ENCODE assay signal across 14 cellular contexts in genomic region chr6:1834641-1835516, GRCh38.
DNase-seq lines count a peak whose midpoint lies in the region; ATAC-seq and TF ChIP-seq lines count a peak whose summit lies in the region.
"Had no signal": no experiment of that assay in that cellular context is flagged by ENCODE, and none has a peak within 500 bp of the region (broad histone marks: within the 10 kb centered on the region; RNA-seq: fewer than 3 reads in every experiment).

No MANE protein-coding gene starts in this region.

- H2BK5ac ChIP-seq in mesendoderm (ENCODE audit: low read length) = no peak overlapping the region

- TF ChIP-seq CTCF in chondrocyte (IDR thresholded peaks at IDR 0.05) (no peak), heart left ventricle (IDR thresholded peaks at IDR 0.05) (no peak)

- no peak for TF ChIP-seq POLR2A in heart left ventricle (IDR thresholded peaks at IDR 0.05)

- no peaks in the 10 kb centered on the region for H3K79me2 ChIP-seq in mesendoderm (ENCODE audit: control insufficient read depth, insufficient read depth, low read length)

- no peak overlapping the region for H4K5ac ChIP-seq in mesendoderm (ENCODE audit: low read length)

- intact Hi-C loops in sciatic nerve (cut with DNase I) (no loop called here), posterior cingulate gyrus (cut with DNase I) (no loop called here), heart left ventricle (cut with DNase I) (loop anchor here in 2 of 10 donors (10.0 kb wide), 2 partner anchors 200 to 220 kb away; no protein-coding TSS in a partner anchor)

- no peaks in the 10 kb centered on the region for H3K36me3 Mint-ChIP-seq in chondrocyte (ENCODE audit: low read depth)

- peak overlapping the region; percentile 53 for H3K27ac Mint-ChIP-seq in chondrocyte (ENCODE audit: unreplicated experiment)
- H3K27ac Mint-ChIP-seq: CD4-positive, alpha-beta memory T cell had no signal

- H2AK5ac ChIP-seq in mesendoderm (ENCODE audit: low read length) = no peak overlapping the region

- WGBS in mesendoderm (ENCODE audit: extremely low coverage, insufficient coverage, low lambda C conversion rate) = no CpG with 5 or more reads among the region's 10 CpGs
- 90 to 95% (median 92%) methylated on average over 10 of the region's 10 CpGs for WGBS in heart left ventricle, 4 donors

- H3K4me1 Mint-ChIP-seq in chondrocyte (ENCODE audit: low read depth) = peaks cover 73% of the 10 kb centered on the region
- H3K4me1 Mint-ChIP-seq: CD4-positive, alpha-beta memory T cell had no signal

- H3K27me3 ChIP-seq in HAP-1 (ENCODE audit: low read depth) = no peaks in the 10 kb centered on the region
- H3K27me3 ChIP-seq in mesendoderm (ENCODE audit: insufficient read depth, low read length, poor library complexity) = no peaks in the 10 kb centered on the region
- H3K27me3 ChIP-seq in heart left ventricle = no peaks in the 10 kb centered on the region
- H3K27me3 ChIP-seq: BE2C had no signal

- H2BK15ac ChIP-seq in mesendoderm (replicated peaks; ENCODE audit: low read depth) = no peak overlapping the region

- in situ Hi-C loops in HAP-1 (cut with MboI; ENCODE audit: low sequenced_read_pairs) = no loop called here

- H3K9ac ChIP-seq in mesendoderm (ENCODE audit: low read length) = no peak overlapping the region
- H3K9ac ChIP-seq: GM23248 had no signal

- H3K4me3 Mint-ChIP-seq in chondrocyte (ENCODE audit: unreplicated experiment) = no peak overlapping the region
- H3K4me3 Mint-ChIP-seq: CD4-positive, alpha-beta memory T cell had no signal

- peak; percentile 72 for ATAC-seq in sciatic nerve
- ATAC-seq in heart left ventricle = no peak
- ATAC-seq: GM12878 had no signal

- no peak overlapping the region for H3K56ac ChIP-seq in mesendoderm (ENCODE audit: low read length)

- H3K18ac ChIP-seq in mesendoderm (ENCODE audit: low read length) = no peak overlapping the region

- H4K8ac ChIP-seq in mesendoderm (ENCODE audit: low read depth, low read length) = no peak overlapping the region

- no peak overlapping the region for H3K27ac ChIP-seq in mesendoderm (ENCODE audit: low read depth, low read length)
- H3K27ac ChIP-seq in heart left ventricle = no peak overlapping the region
- H3K27ac ChIP-seq: C4-2B, GM23248 had no signal

- H2BK120ac ChIP-seq in mesendoderm (ENCODE audit: low read depth, low read length) = no peak overlapping the region

- no peaks in the 10 kb centered on the region for H3K9me3 ChIP-seq in HAP-1
- no peaks in the 10 kb centered on the region for H3K9me3 ChIP-seq in heart left ventricle
- H3K9me3 ChIP-seq: BE2C had no signal

- no peaks in the 10 kb centered on the region for H3K27me3 Mint-ChIP-seq in chondrocyte (ENCODE audit: low read depth)
- H3K27me3 Mint-ChIP-seq: CD4-positive, alpha-beta memory T cell had no signal

- H3K4me2 ChIP-seq in mesendoderm (ENCODE audit: low read length) = no peak overlapping the region

- no peak overlapping the region for H3K4me3 ChIP-seq in HAP-1
- no peak overlapping the region for H3K4me3 ChIP-seq in mesendoderm (ENCODE audit: low read length)
- no peak overlapping the region for H3K4me3 ChIP-seq in heart left ventricle
- H3K4me3 ChIP-seq: GM12878, GM23248 had no signal

- H3K9me3 Mint-ChIP-seq in chondrocyte (ENCODE audit: low read depth) = no peaks in the 10 kb centered on the region

- H3K79me1 ChIP-seq in mesendoderm (ENCODE audit: low read length) = no peaks in the 10 kb centered on the region

- H3K4ac ChIP-seq in mesendoderm (ENCODE audit: low read depth, low read length) = no peak overlapping the region

- no peak overlapping the region for H3K23ac ChIP-seq in mesendoderm (ENCODE audit: low read length)

- H3K36me3 ChIP-seq in HAP-1 (replicated peaks) = no peaks in the 10 kb centered on the region
- H3K36me3 ChIP-seq in mesendoderm (ENCODE audit: control insufficient read depth, insufficient read depth, low read length) = peaks cover 1% of the 10 kb centered on the region
- no peaks in the 10 kb centered on the region for H3K36me3 ChIP-seq in heart left ventricle
- H3K36me3 ChIP-seq: BE2C had no signal

- peaks cover 79% of the 10 kb centered on the region for H3K4me1 ChIP-seq in HAP-1
- peaks cover 4% of the 10 kb centered on the region for H3K4me1 ChIP-seq in mesendoderm (ENCODE audit: control insufficient read depth, low read depth, low read length)
- H3K4me1 ChIP-seq in heart left ventricle = peaks cover 0 to 26% (median 0%) of the 10 kb centered on the region in 12 donors

- DNase-seq in HAP-1 (ENCODE audit: low spot score in 2 of 2) (peak; percentile 53 to 56), chondrocyte (ENCODE audit: low spot score) (no peak), mesendoderm (peak; percentile 11), sciatic nerve (ENCODE audit: low spot score) (no peak), posterior cingulate gyrus (no peak), heart left ventricle (no peak), HuH-7 (ENCODE audit: low spot score) (no peak)
- DNase-seq: BE2C; CD4-positive, alpha-beta memory T cell; DMS79; GM23248; HCEC 1CT had no signal

Comparison
In these comparisons a context has a peak if more than half of its experiments do, and no peak if none do; other contexts are left out.
1. DNase-seq: peak in HAP-1 (2 of 2) and mesendoderm (single experiment); none in chondrocyte (single experiment), sciatic nerve (single experiment), posterior cingulate gyrus (0 of 10), heart left ventricle (0 of 5) and HuH-7 (single experiment).